In genomic region chr3:52225452-52226228, GRCh38 we compare ENCODE assay signal across 9 cellular contexts. TPM values are rescaled to one million over a fixed set of nuclear protein-coding genes. Genes with fewer than 3 reads are reported as not detected.
DNase-seq lines count a peak whose midpoint lies in the region; ATAC-seq lines count a peak whose summit lies in the region.
"Had no signal": no experiment of that assay in that cellular context is flagged by ENCODE, and none has a peak within 500 bp of the region (broad histone marks: within the 10 kb centered on the region; RNA-seq: fewer than 3 reads in every experiment).

Gene TLR9 (minus strand): TSS chr3:52225645. CDS start chr3:52225529, 116 bp downstream.

- peak within 1 kb of the TSS; percentile 90 for H3K27ac ChIP-seq in KOPT-K1 (ENCODE audit: low read depth, low read length, poor library complexity, severe bottlenecking)
- H3K27ac ChIP-seq: A549 had no signal

- in situ Hi-C loops in G401 (cut with HindIII; ENCODE audit: low sequenced_read_pairs), result no loop called here

- intact Hi-C loops in head of caudate nucleus (cut with DNase I), result no loop called here

- DNase-seq in NCI-H2107 treated with DMSO at 0.1 percent for 48 hours (lab: John Stamatoyannopoulos, UW; ENCODE audit: unreplicated experiment) (peak; percentile 75), NCI-H2107 (lab: John Stamatoyannopoulos, UW) (no peak), amniotic epithelial cell (ENCODE audit: low read depth) (peak; percentile 57), head of caudate nucleus (no peak), cerebellar nuclear complex (lab: John Stamatoyannopoulos, UW) (no peak), G401 (ENCODE audit: low spot score) (no peak)

- H3K36me3 ChIP-seq in KOPT-K1 (ENCODE audit: insufficient read depth, low read length), result peaks cover 48% of the 10 kb centered on the region

- no peaks in the 10 kb centered on the region for H3K9me3 ChIP-seq in KOPT-K1 (ENCODE audit: insufficient read depth, low read length, poor library complexity, severe bottlenecking)
- H3K9me3 ChIP-seq: A549 had no signal

- ATAC-seq in GM21737 (IDR thresholded peaks at IDR 0.05; ENCODE audit: unreplicated experiment), result peak; percentile 67
- ATAC-seq: A549 had no signal

RNA-seq across cellular contexts. Expression of gene TLR9, which starts in this region (rescaled TPM):
- total RNA-seq in G401 (2014; rRNA removed; shearing (Covaris generic)), result 0.07 TPM in 1 of 2 replicates, not detected in the other

Comparison
In these comparisons a context has a peak if more than half of its experiments do, and no peak if none do; other contexts are left out.
1. DNase-seq: peak in NCI-H2107 treated with DMSO at 0.1 percent for 48 hours (single experiment) and amniotic epithelial cell (single experiment); none in NCI-H2107 (single experiment), head of caudate nucleus (0 of 42), cerebellar nuclear complex (0 of 2) and G401 (single experiment).